Comparison of ENCODE assay signal across 2 cellular contexts in genomic region chr19:18357442-18358264, GRCh38.
TF ChIP-seq lines count a peak whose summit lies in the region.

No MANE protein-coding gene starts in this region.

TF ChIP-seq in IMR-90, 13 proteins besides CTCF, POLR2A, EP300 and RAD21:
- TF ChIP-seq MAZ (IDR thresholded peaks at IDR 0.05; ENCODE audit: borderline replicate concordance, low read depth, low read length): no peak
- TF ChIP-seq RCOR1 (IDR thresholded peaks at IDR 0.05; ENCODE audit: insufficient replicate concordance, low read length): no peak

TF ChIP-seq in GM23338, 12 proteins besides CTCF, POLR2A, EP300 and RAD21:
- TF ChIP-seq JUNB (IDR thresholded peaks at IDR 0.05; ENCODE audit: unreplicated experiment) (no peak), NANOG (IDR thresholded peaks at IDR 0.05; ENCODE audit: borderline replicate concordance) (no peak), ETS1 (IDR thresholded peaks at IDR 0.05) (no peak), EZH2 (IDR thresholded peaks at IDR 0.05; ENCODE audit: low read depth, unreplicated experiment) (no peak), ZNF331 (CRISPR knock-in tag; IDR thresholded peaks at IDR 0.05; ENCODE audit: low read depth) (no peak), CREB1 (CRISPR knock-in tag; IDR thresholded peaks at IDR 0.05; ENCODE audit: low read depth) (no peak), EZH2phosphoT487 (IDR thresholded peaks at IDR 0.05; ENCODE audit: unreplicated experiment) (no peak), STAT1 (IDR thresholded peaks at IDR 0.05; ENCODE audit: unreplicated experiment) (no peak)
- TF ChIP-seq, protein P1, sequence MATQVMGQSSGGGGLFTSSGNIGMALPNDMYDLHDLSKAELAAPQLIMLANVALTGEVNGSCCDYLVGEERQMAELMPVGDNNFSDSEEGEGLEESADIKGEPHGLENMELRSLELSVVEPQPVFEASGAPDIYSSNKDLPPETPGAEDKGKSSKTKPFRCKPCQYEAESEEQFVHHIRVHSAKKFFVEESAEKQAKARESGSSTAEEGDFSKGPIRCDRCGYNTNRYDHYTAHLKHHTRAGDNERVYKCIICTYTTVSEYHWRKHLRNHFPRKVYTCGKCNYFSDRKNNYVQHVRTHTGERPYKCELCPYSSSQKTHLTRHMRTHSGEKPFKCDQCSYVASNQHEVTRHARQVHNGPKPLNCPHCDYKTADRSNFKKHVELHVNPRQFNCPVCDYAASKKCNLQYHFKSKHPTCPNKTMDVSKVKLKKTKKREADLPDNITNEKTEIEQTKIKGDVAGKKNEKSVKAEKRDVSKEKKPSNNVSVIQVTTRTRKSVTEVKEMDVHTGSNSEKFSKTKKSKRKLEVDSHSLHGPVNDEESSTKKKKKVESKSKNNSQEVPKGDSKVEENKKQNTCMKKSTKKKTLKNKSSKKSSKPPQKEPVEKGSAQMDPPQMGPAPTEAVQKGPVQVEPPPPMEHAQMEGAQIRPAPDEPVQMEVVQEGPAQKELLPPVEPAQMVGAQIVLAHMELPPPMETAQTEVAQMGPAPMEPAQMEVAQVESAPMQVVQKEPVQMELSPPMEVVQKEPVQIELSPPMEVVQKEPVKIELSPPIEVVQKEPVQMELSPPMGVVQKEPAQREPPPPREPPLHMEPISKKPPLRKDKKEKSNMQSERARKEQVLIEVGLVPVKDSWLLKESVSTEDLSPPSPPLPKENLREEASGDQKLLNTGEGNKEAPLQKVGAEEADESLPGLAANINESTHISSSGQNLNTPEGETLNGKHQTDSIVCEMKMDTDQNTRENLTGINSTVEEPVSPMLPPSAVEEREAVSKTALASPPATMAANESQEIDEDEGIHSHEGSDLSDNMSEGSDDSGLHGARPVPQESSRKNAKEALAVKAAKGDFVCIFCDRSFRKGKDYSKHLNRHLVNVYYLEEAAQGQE (IDR thresholded peaks at IDR 0.05; ENCODE audit: unreplicated experiment): no peak
- TF ChIP-seq, protein P2, sequence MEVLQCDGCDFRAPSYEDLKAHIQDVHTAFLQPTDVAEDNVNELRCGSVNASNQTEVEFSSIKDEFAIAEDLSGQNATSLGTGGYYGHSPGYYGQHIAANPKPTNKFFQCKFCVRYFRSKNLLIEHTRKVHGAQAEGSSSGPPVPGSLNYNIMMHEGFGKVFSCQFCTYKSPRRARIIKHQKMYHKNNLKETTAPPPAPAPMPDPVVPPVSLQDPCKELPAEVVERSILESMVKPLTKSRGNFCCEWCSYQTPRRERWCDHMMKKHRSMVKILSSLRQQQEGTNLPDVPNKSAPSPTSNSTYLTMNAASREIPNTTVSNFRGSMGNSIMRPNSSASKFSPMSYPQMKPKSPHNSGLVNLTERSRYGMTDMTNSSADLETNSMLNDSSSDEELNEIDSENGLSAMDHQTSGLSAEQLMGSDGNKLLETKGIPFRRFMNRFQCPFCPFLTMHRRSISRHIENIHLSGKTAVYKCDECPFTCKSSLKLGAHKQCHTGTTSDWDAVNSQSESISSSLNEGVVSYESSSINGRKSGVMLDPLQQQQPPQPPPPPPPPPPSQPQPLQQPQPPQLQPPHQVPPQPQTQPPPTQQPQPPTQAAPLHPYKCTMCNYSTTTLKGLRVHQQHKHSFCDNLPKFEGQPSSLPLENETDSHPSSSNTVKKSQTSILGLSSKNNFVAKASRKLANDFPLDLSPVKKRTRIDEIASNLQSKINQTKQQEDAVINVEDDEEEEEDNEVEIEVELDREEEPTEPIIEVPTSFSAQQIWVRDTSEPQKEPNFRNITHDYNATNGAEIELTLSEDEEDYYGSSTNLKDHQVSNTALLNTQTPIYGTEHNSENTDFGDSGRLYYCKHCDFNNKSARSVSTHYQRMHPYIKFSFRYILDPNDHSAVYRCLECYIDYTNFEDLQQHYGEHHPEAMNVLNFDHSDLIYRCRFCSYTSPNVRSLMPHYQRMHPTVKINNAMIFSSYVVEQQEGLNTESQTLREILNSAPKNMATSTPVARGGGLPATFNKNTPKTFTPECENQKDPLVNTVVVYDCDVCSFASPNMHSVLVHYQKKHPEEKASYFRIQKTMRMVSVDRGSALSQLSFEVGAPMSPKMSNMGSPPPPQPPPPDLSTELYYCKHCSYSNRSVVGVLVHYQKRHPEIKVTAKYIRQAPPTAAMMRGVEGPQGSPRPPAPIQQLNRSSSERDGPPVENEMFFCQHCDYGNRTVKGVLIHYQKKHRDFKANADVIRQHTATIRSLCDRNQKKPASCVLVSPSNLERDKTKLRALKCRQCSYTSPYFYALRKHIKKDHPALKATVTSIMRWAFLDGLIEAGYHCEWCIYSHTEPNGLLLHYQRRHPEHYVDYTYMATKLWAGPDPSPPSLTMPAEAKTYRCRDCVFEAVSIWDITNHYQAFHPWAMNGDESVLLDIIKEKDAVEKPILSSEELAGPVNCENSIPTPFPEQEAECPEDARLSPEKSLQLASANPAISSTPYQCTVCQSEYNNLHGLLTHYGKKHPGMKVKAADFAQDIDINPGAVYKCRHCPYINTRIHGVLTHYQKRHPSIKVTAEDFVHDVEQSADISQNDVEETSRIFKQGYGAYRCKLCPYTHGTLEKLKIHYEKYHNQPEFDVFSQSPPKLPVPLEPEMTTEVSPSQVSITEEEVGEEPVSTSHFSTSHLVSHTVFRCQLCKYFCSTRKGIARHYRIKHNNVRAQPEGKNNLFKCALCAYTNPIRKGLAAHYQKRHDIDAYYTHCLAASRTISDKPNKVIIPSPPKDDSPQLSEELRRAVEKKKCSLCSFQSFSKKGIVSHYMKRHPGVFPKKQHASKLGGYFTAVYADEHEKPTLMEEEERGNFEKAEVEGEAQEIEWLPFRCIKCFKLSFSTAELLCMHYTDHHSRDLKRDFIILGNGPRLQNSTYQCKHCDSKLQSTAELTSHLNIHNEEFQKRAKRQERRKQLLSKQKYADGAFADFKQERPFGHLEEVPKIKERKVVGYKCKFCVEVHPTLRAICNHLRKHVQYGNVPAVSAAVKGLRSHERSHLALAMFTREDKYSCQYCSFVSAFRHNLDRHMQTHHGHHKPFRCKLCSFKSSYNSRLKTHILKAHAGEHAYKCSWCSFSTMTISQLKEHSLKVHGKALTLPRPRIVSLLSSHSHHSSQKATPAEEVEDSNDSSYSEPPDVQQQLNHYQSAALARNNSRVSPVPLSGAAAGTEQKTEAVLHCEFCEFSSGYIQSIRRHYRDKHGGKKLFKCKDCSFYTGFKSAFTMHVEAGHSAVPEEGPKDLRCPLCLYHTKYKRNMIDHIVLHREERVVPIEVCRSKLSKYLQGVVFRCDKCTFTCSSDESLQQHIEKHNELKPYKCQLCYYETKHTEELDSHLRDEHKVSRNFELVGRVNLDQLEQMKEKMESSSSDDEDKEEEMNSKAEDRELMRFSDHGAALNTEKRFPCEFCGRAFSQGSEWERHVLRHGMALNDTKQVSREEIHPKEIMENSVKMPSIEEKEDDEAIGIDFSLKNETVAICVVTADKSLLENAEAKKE (CRISPR knock-in tag; IDR thresholded peaks at IDR 0.05): no peak
TF ChIP-seq in GM23338: peak in this region for 0.
